In the genomic region with DNA sequence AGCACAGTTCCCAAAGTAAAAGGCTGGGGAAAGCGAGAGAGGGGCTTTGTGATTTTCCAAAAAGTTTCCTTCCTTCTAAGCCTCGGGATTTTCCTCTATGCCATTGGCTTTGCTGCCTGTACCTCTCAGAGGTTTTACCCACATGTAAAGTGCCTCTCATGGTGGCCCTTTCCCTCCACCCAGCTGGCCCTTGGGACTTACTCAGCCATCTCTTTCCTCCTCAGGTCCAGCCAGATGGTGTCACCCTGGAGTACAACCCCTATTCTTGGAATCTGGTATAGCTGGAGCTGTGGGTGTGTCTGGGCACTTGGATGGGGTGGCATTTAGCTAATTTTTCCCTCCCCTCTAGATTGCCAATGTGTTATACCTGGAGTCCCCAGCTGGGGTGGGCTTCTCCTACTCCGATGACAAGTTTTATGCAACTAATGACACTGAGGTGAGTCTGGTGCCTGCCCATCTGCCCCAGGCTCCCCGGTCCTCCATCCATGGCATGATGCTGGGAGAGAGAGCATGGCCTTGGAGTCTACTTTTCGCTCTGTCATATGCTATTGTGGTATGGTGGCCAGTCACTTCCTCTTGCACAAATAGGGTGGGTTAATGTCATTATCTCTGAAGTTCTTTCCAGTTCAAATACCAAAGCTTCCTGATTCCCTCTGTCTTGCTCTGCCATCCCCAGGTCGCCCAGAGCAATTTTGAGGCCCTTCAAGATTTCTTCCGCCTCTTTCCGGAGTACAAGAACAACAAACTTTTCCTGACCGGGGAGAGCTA, we compare ENCODE assay signal across 8 cellular contexts. TPM values are rescaled to one million over a fixed set of nuclear protein-coding genes. Genes with fewer than 3 reads are reported as not detected.
DNase-seq lines count a peak whose midpoint lies in the region; ATAC-seq and TF ChIP-seq lines count a peak whose summit lies in the region.

No MANE protein-coding gene starts in this region.

- no peak overlapping the region for H4K5ac ChIP-seq in IMR-90 (ENCODE audit: low read depth, low read length)

- intact Hi-C loops in CD8-positive, alpha-beta T cell (cut with DNase I, micrococcal nuclease), result loop anchor here in 1 of 2 experiments (5.0 kb wide), 2 partner anchors 80 to 100 kb away; a partner anchor contains a TSS
- intact Hi-C loops in IMR-90 (cut with micrococcal nuclease), result loop anchor here (5.0 kb wide), 1 partner anchor 80 kb away; a partner anchor contains a TSS

- H3K27me3 ChIP-seq in CD8-positive, alpha-beta T cell (ENCODE audit: insufficient read depth, low read length), result no peaks in the 10 kb centered on the region
- H3K27me3 ChIP-seq in IMR-90 (ENCODE audit: control insufficient read depth, insufficient read depth, low read length), result no peaks in the 10 kb centered on the region
- no peaks in the 10 kb centered on the region for H3K27me3 ChIP-seq in iPS-15b (ENCODE audit: control insufficient read depth, insufficient read depth, low read length)

- peak overlapping the region; percentile 85 for H3K27ac Mint-ChIP-seq in CD8-positive, alpha-beta T cell
- H3K27ac Mint-ChIP-seq in activated naive CD4-positive, alpha-beta T cell treated with anti-CD3 and anti-CD28 coated beads, Interleukin-2, amount 50 U/mL, for 72 hours, result peak overlapping the region; percentile 85 to 91
- peak overlapping the region; percentile 88 for H3K27ac Mint-ChIP-seq in stimulated activated memory B cell treated with anti-CD40 and anti-IgM and Interleukin-4, amounts not matched to agents 10 μg/mL and 1 μg/mL and 100 μg/mL, for 72 hours

- H3K36me3 Mint-ChIP-seq in CD8-positive, alpha-beta T cell, result peaks cover 38% of the 10 kb centered on the region
- peaks cover 0 to 8% of the 10 kb centered on the region in 2 donors for H3K36me3 Mint-ChIP-seq in activated naive CD4-positive, alpha-beta T cell treated with anti-CD3 and anti-CD28 coated beads, Interleukin-2, amount 50 U/mL, for 72 hours
- H3K36me3 Mint-ChIP-seq in stimulated activated memory B cell treated with anti-CD40 and anti-IgM and Interleukin-4, amounts not matched to agents 10 μg/mL and 1 μg/mL and 100 μg/mL, for 72 hours, result peaks cover 25% of the 10 kb centered on the region

- no peak for TF ChIP-seq POLR2A in IMR-90 (IDR thresholded peaks at IDR 0.05; ENCODE audit: low read depth, low read length)

- H2BK5ac ChIP-seq in IMR-90 (ENCODE audit: low read depth, low read length, poor library complexity, severe bottlenecking), result no peak overlapping the region

- CTCF ChIA-PET in CD8-positive, alpha-beta T cell (lab: Charles Lee), result interaction anchor here (0.8 to 2.3 kb wide), 2 partner anchors 79 to 93 kb away, joined by 3 to 10 read pairs; a partner anchor contains a TSS
- CTCF ChIA-PET in IMR-90 (lab: Yijun Ruan, JAX), result interaction anchor here (0.7 to 1.6 kb wide), 4 partner anchors 13 to 121 kb away, joined by 3 to 6 read pairs (median 4); no protein-coding TSS in a partner anchor

- peaks cover 14 to 60% of the 10 kb centered on the region in 2 experiments for H3K79me1 ChIP-seq in IMR-90 (ENCODE audit: low read depth in 1 of 2, low read length in 2 of 2)

- TF ChIP-seq RAD21 in IMR-90 (IDR thresholded peaks at IDR 0.05; ENCODE audit: low read length), result no peak

- H3K9me3 ChIP-seq in CD8-positive, alpha-beta T cell (ENCODE audit: low read length), result no peaks in the 10 kb centered on the region
- H3K9me3 ChIP-seq in IMR-90 (ENCODE audit: control insufficient read depth, insufficient read depth, low read length), result no peaks in the 10 kb centered on the region
- H3K9me3 ChIP-seq in iPS-15b (ENCODE audit: control insufficient read depth, insufficient read depth, low read length), result no peaks in the 10 kb centered on the region

- peaks cover 24% of the 10 kb centered on the region for H3K4me1 ChIP-seq in CD8-positive, alpha-beta T cell (ENCODE audit: insufficient read depth, low read length)
- H3K4me1 ChIP-seq in IMR-90 (ENCODE audit: control insufficient read depth, insufficient read depth, low read length) (peaks cover 3% of the 10 kb centered on the region; the same call in 1 of the 2 replicates), iPS-15b (ENCODE audit: control insufficient read depth, insufficient read depth, low read length) (no peaks in the 10 kb centered on the region)

- H3K23ac ChIP-seq in IMR-90 (ENCODE audit: low read depth, low read length), result no peak overlapping the region

- peak overlapping the region; percentile 65; the same call in 1 of the 2 replicates for H3K4ac ChIP-seq in IMR-90 (ENCODE audit: low read depth, low read length)

- no peak overlapping the region for H3K18ac ChIP-seq in IMR-90 (ENCODE audit: low read depth, low read length)

- 0 out of 2 replicates have a peak overlapping the region, but pooled peaks have one; percentile 1 for H4K91ac ChIP-seq in IMR-90 (ENCODE audit: insufficient read depth, low read depth, low read length)

- H3K14ac ChIP-seq in IMR-90 (replicated peaks; ENCODE audit: low read depth, low read length), result peak overlapping the region; percentile 58; the same call in 1 of the 2 replicates

- peaks cover 35% of the 10 kb centered on the region for H3K4me1 Mint-ChIP-seq in CD8-positive, alpha-beta T cell (ENCODE audit: low read depth)
- H3K4me1 Mint-ChIP-seq in stimulated activated memory B cell treated with anti-CD40 and anti-IgM and Interleukin-4, amounts not matched to agents 10 μg/mL and 1 μg/mL and 100 μg/mL, for 72 hours, result peaks cover 49% of the 10 kb centered on the region

- H3K4me3 ChIP-seq in CD8-positive, alpha-beta T cell (ENCODE audit: low read depth, low read length), result peak overlapping the region; percentile 99
- H3K4me3 ChIP-seq in IMR-90 (ENCODE audit: insufficient read depth, low read depth, low read length) (peak overlapping the region; percentile 74), iPS-15b (ENCODE audit: low read depth, low read length) (peak overlapping the region; percentile 75)

- BruUV-seq in IMR-90 (replicated peaks; lab: Mats Ljungman, UMichigan), result no TSS peak

- H3K56ac ChIP-seq in IMR-90 (ENCODE audit: extremely low read depth, insufficient read depth, low read length), result no peak overlapping the region

- 80% methylated on average over 2 of the region's 9 CpGs; no CpG with 5 or more reads in 1 of the 2 experiments for WGBS in IMR-90 (ENCODE audit: extremely low coverage in 2 of 2, insufficient read length in 1 of 2), 2 experiments

- peak overlapping the region; percentile 88 for H2AK9ac ChIP-seq in IMR-90 (replicated peaks; ENCODE audit: low read depth, low read length, poor library complexity)

- no peaks in the 10 kb centered on the region for H3K27me3 Mint-ChIP-seq in CD8-positive, alpha-beta T cell (ENCODE audit: low read depth)
- no peaks in the 10 kb centered on the region for H3K27me3 Mint-ChIP-seq in stimulated activated memory B cell treated with anti-CD40 and anti-IgM and Interleukin-4, amounts not matched to agents 10 μg/mL and 1 μg/mL and 100 μg/mL, for 72 hours

- no peak for TF ChIP-seq CTCF in CD8-positive, alpha-beta T cell (IDR thresholded peaks at IDR 0.05)
- TF ChIP-seq CTCF in IMR-90 (conservative IDR thresholded peaks at IDR 0.05; ENCODE audit: low read depth, low read length), result peak; percentile 29; the same call in 1 of the 2 replicates

- no peak for ATAC-seq in CD8-positive, alpha-beta T cell
- peak; percentile 24; the same call in 1 of the 2 replicates for ATAC-seq in IMR-90 (ENCODE audit: low read depth)
- no peak for ATAC-seq in activated naive CD4-positive, alpha-beta T cell treated with anti-CD3 and anti-CD28 coated beads, Interleukin-2, amount 50 U/mL, for 72 hours
- ATAC-seq in stimulated activated memory B cell treated with anti-CD40 and anti-IgM and Interleukin-4, amounts not matched to agents 10 μg/mL and 1 μg/mL and 100 μg/mL, for 72 hours, result no peak

- 0 out of 2 replicates have a peak, but pooled peaks cover 8% of the 10 kb centered on the region for H4K20me1 ChIP-seq in IMR-90 (ENCODE audit: insufficient read depth, low read length)

- no peak overlapping the region for H2BK120ac ChIP-seq in IMR-90 (ENCODE audit: low read depth, low read length)

- peak overlapping the region in 1 of 2 experiments; percentile 38; a peak in 2 of 4 replicates for H4K8ac ChIP-seq in IMR-90 (ENCODE audit: low read depth in 2 of 2, low read length in 2 of 2)

- peaks cover 8% of the 10 kb centered on the region for H3K36me3 ChIP-seq in CD8-positive, alpha-beta T cell (ENCODE audit: insufficient read depth, low read length)
- H3K36me3 ChIP-seq in IMR-90 (ENCODE audit: control insufficient read depth, insufficient read depth, low read length) (peaks cover 36% of the 10 kb centered on the region), iPS-15b (ENCODE audit: control insufficient read depth, insufficient read depth, low read length) (peaks cover 25% of the 10 kb centered on the region)

- no peak for DNase-seq in CD8-positive, alpha-beta T cell
- DNase-seq in IMR-90 (peak; percentile 41), COLO668 (lab: John Stamatoyannopoulos, UW; ENCODE audit: unreplicated experiment) (no peak), mucosa of gallbladder (ENCODE audit: low spot score) (no peak), NCI-H128 (lab: John Stamatoyannopoulos, UW; ENCODE audit: unreplicated experiment) (no peak)
- DNase-seq in activated naive CD4-positive, alpha-beta T cell treated with anti-CD3 and anti-CD28 coated beads, Interleukin-2, amount 50 U/mL, for 72 hours (ENCODE audit: low spot score in 2 of 2), result no peak

- no peaks in the 10 kb centered on the region for H3K9me3 Mint-ChIP-seq in CD8-positive, alpha-beta T cell
- H3K9me3 Mint-ChIP-seq in activated naive CD4-positive, alpha-beta T cell treated with anti-CD3 and anti-CD28 coated beads, Interleukin-2, amount 50 U/mL, for 72 hours, result no peaks in the 10 kb centered on the region
- no peaks in the 10 kb centered on the region for H3K9me3 Mint-ChIP-seq in stimulated activated memory B cell treated with anti-CD40 and anti-IgM and Interleukin-4, amounts not matched to agents 10 μg/mL and 1 μg/mL and 100 μg/mL, for 72 hours

- no peak overlapping the region for H2BK20ac ChIP-seq in IMR-90 (ENCODE audit: low read depth, low read length)

- H2BK15ac ChIP-seq in IMR-90 (ENCODE audit: low read depth, low read length), result no peak overlapping the region

- H3K9me1 ChIP-seq in IMR-90 (ENCODE audit: insufficient read depth, low read length), result 0 out of 2 replicates have a peak, but pooled peaks cover 2% of the 10 kb centered on the region

- H2AFZ ChIP-seq in IMR-90 (replicated peaks; ENCODE audit: low read length, poor library complexity), result peak overlapping the region; percentile 99

- peak overlapping the region; percentile 93 for H3K4me3 Mint-ChIP-seq in CD8-positive, alpha-beta T cell
- H3K4me3 Mint-ChIP-seq in stimulated activated memory B cell treated with anti-CD40 and anti-IgM and Interleukin-4, amounts not matched to agents 10 μg/mL and 1 μg/mL and 100 μg/mL, for 72 hours, result peak overlapping the region; percentile 90

- in situ Hi-C loops in IMR-90 (cut with MboI; ENCODE audit: low sequenced_read_pairs), result no loop called here

- no peak overlapping the region for H3K27ac ChIP-seq in CD8-positive, alpha-beta T cell (ENCODE audit: low read depth, low read length)
- peak overlapping the region; percentile 63 for H3K27ac ChIP-seq in IMR-90 (ENCODE audit: insufficient read depth, low read length)

- no peak overlapping the region; the same call in 1 of the 2 replicates for H2AK5ac ChIP-seq in IMR-90 (ENCODE audit: low read depth, low read length)

- H3K9ac ChIP-seq in IMR-90 (ENCODE audit: low read depth, low read length) (peak overlapping the region; percentile 62), iPS-15b (ENCODE audit: low read depth, low read length) (no peak overlapping the region)

- POLR2A ChIA-PET in CD8-positive, alpha-beta T cell (lab: Charles Lee), result interaction anchor here (1.1 to 7.7 kb wide), 4 partner anchors 11 to 472 kb away, joined by 3 to 52 read pairs (median 20); a partner anchor contains a TSS
- POLR2A ChIA-PET in IMR-90 (lab: Charles Lee; ENCODE audit: unreplicated experiment), result interaction anchor here (0.9 kb wide), 1 partner anchor 11 kb away, joined by 3 read pairs; a partner anchor contains a TSS

- dilution Hi-C loops in IMR-90 (cut with HindIII; ENCODE audit: low sequenced_read_pairs, unreplicated experiment), result no loop called here

- peak overlapping the region; percentile 83 for H3K4me2 ChIP-seq in IMR-90 (ENCODE audit: low read depth, low read length)

RNA-seq across cellular contexts. Expression of a gene that starts 1.1 kb away (rescaled TPM):
- total RNA-seq in CD8-positive, alpha-beta T cell, result 10 to 100 TPM; 52.8 to 64.2 TPM
- total RNA-seq in IMR-90 (2012; rRNA removed) (19.0 and 30.3 TPM in 2 replicates), mucosa of gallbladder (153 TPM)
- polyA plus RNA-seq in IMR-90 (2012; rRNA removed), result 290 and 312 TPM in 2 replicates
- polyA plus RNA-seq in IMR-90 (2012; cell fraction: cytosol; rRNA removed), result 132 and 313 TPM in 2 replicates
- polyA plus RNA-seq in IMR-90 (2012; cell fraction: nucleus; rRNA removed; ENCODE audit: low replicate concordance), result 979 and 1,055 TPM in 2 replicates
- 10 to 100 TPM; 55.6 to 98.5 TPM for total RNA-seq in activated naive CD4-positive, alpha-beta T cell treated with anti-CD3 and anti-CD28 coated beads, Interleukin-2, amount 50 U/mL, for 72 hours

RNA-seq across cellular contexts. Expression of a gene that starts 1.2 kb away (rescaled TPM):
- 1 to 10 TPM; 1.6 to 1.7 TPM for total RNA-seq in CD8-positive, alpha-beta T cell
- total RNA-seq in IMR-90 (2012; rRNA removed) (0.56 and 1.1 TPM in 2 replicates), mucosa of gallbladder (5.9 TPM)
- polyA plus RNA-seq in IMR-90 (2012; rRNA removed), result 2.0 and 2.5 TPM in 2 replicates
- polyA plus RNA-seq in IMR-90 (2012; cell fraction: cytosol; rRNA removed), result 1.2 and 3.0 TPM in 2 replicates
- polyA plus RNA-seq in IMR-90 (2012; cell fraction: nucleus; rRNA removed; ENCODE audit: low replicate concordance), result 9.3 and 17.2 TPM in 2 replicates
- 1 to 10 TPM; 1.5 to 3.4 TPM for total RNA-seq in activated naive CD4-positive, alpha-beta T cell treated with anti-CD3 and anti-CD28 coated beads, Interleukin-2, amount 50 U/mL, for 72 hours

RNA-seq across cellular contexts. Expression of a gene that starts 4.8 kb away (rescaled TPM):
- total RNA-seq in CD8-positive, alpha-beta T cell, result under 1 TPM in 1 of 2 experiments, not detected in 1; 0.64 TPM
- total RNA-seq in IMR-90 (2012; rRNA removed) (0.18 TPM in 1 of 2 replicates, not detected in the other), mucosa of gallbladder (2.8 TPM)
- 0.36 and 1.0 TPM in 2 replicates for polyA plus RNA-seq in IMR-90 (2012; rRNA removed)
- 0.19 and 0.57 TPM in 2 replicates for polyA plus RNA-seq in IMR-90 (2012; cell fraction: cytosol; rRNA removed)
- 2.2 and 4.8 TPM in 2 replicates for polyA plus RNA-seq in IMR-90 (2012; cell fraction: nucleus; rRNA removed; ENCODE audit: low replicate concordance)
- total RNA-seq in activated naive CD4-positive, alpha-beta T cell treated with anti-CD3 and anti-CD28 coated beads, Interleukin-2, amount 50 U/mL, for 72 hours, result 1 to 10 TPM in 1 of 2 donors, under 1 TPM in 1; 0.64 to 1.8 TPM

RNA-seq across cellular contexts. Expression of a gene that starts 11.2 kb away (rescaled TPM):
- total RNA-seq in CD8-positive, alpha-beta T cell, result 1 to 10 TPM; 8.5 to 9.2 TPM
- total RNA-seq in IMR-90 (2012; rRNA removed) (7.8 and 10.0 TPM in 2 replicates), mucosa of gallbladder (14.6 TPM)
- polyA plus RNA-seq in IMR-90 (2012; rRNA removed), result 4.2 and 4.6 TPM in 2 replicates
- polyA plus RNA-seq in IMR-90 (2012; cell fraction: cytosol; rRNA removed), result 2.0 and 3.7 TPM in 2 replicates
- polyA plus RNA-seq in IMR-90 (2012; cell fraction: nucleus; rRNA removed; ENCODE audit: low replicate concordance), result 4.0 and 5.2 TPM in 2 replicates
- total RNA-seq in activated naive CD4-positive, alpha-beta T cell treated with anti-CD3 and anti-CD28 coated beads, Interleukin-2, amount 50 U/mL, for 72 hours, result 10 to 100 TPM; 11.3 to 11.9 TPM

RNA-seq across cellular contexts. Expression of a gene that starts 19.7 kb away (rescaled TPM):
- total RNA-seq in CD8-positive, alpha-beta T cell, result not detected
- 5.0 and 5.4 TPM in 2 replicates for total RNA-seq in IMR-90 (2012; rRNA removed)
- 53.5 and 55.8 TPM in 2 replicates for polyA plus RNA-seq in IMR-90 (2012; rRNA removed)
- polyA plus RNA-seq in IMR-90 (2012; cell fraction: cytosol; rRNA removed), result 68.7 and 135 TPM in 2 replicates
- 46.1 and 62.0 TPM in 2 replicates for polyA plus RNA-seq in IMR-90 (2012; cell fraction: nucleus; rRNA removed; ENCODE audit: low replicate concordance)
- total RNA-seq in activated naive CD4-positive, alpha-beta T cell treated with anti-CD3 and anti-CD28 coated beads, Interleukin-2, amount 50 U/mL, for 72 hours, result 10 to 100 TPM; 11.0 to 12.9 TPM
- 111 TPM for total RNA-seq in mucosa of gallbladder
